ENCODE assay signal across 14 cellular contexts in genomic region chr5:158543539-158544387, GRCh38.
DNase-seq lines count a peak whose midpoint lies in the region; ATAC-seq and FAIRE-seq lines count a peak whose summit lies in the region.
"Had no signal": no experiment of that assay in that cellular context is flagged by ENCODE, and none has a peak within 500 bp of the region (broad histone marks: within the 10 kb centered on the region; RNA-seq: fewer than 3 reads in every experiment).

No MANE protein-coding gene starts in this region.

- peak; percentile 81 for FAIRE-seq in islet of Langerhans (lab: Jason Lieb, UNC)
- FAIRE-seq: A549, G401.6 had no signal

- H3K27me3 Mint-ChIP-seq in activated T-cell treated with anti-CD3 and anti-CD28 coated beads, Interleukin-2, amount 50 U/mL, for 4 hours (ENCODE audit: low read depth): peaks cover 4% of the 10 kb centered on the region
- H3K27me3 Mint-ChIP-seq in activated T-cell treated with anti-CD3 and anti-CD28 coated beads, Interleukin-2, amount 50 U/mL, for 24 hours: no peaks in the 10 kb centered on the region

- no peak for DNase-seq in activated T-cell treated with anti-CD3 and anti-CD28 coated beads, Interleukin-2, amount 50 U/mL, for 4 hours
- DNase-seq in activated T-cell treated with anti-CD3 and anti-CD28 coated beads, Interleukin-2, amount 50 U/mL, for 24 hours: no peak
- DNase-seq in astrocyte of the hippocampus (ENCODE audit: low read depth, low spot score) (peak; percentile 10), stromal cell of bone marrow (ENCODE audit: low read depth) (peak; percentile 91), NCI-H1436 (lab: John Stamatoyannopoulos, UW) (no peak), COLO668 (lab: John Stamatoyannopoulos, UW; ENCODE audit: unreplicated experiment) (no peak)
- DNase-seq: activated CD8-positive, alpha-beta memory T cell treated with anti-CD3 and anti-CD28 coated beads for 24 hours; anterior cingulate cortex; NK-92 treated with Interleukin-12 subunit alpha and Interleukin-12 subunit beta, amount 100 ng/mL, for 24 hours; stimulated activated naive CD4-positive, alpha-beta T cell treated with Interleukin-2 at 50 U/mL for 16 hours had no signal

- ATAC-seq in activated T-cell treated with anti-CD3 and anti-CD28 coated beads, Interleukin-2, amount 50 U/mL, for 4 hours: peak; percentile 50 to 63
- no peak for ATAC-seq in HG02981 (IDR thresholded peaks at IDR 0.05; ENCODE audit: unreplicated experiment)
- ATAC-seq: A549 had no signal

- peaks cover 2% of the 10 kb centered on the region for H3K4me1 Mint-ChIP-seq in activated T-cell treated with anti-CD3 and anti-CD28 coated beads, Interleukin-2, amount 50 U/mL, for 4 hours (ENCODE audit: low read depth)
- peaks cover 30% of the 10 kb centered on the region for H3K4me1 Mint-ChIP-seq in activated T-cell treated with anti-CD3 and anti-CD28 coated beads, Interleukin-2, amount 50 U/mL, for 24 hours (ENCODE audit: low read depth)

- peaks cover 7% of the 10 kb centered on the region for H3K9me3 Mint-ChIP-seq in activated T-cell treated with anti-CD3 and anti-CD28 coated beads, Interleukin-2, amount 50 U/mL, for 4 hours
- H3K9me3 Mint-ChIP-seq in activated T-cell treated with anti-CD3 and anti-CD28 coated beads, Interleukin-2, amount 50 U/mL, for 24 hours: peaks cover 6% of the 10 kb centered on the region

- H3K27ac Mint-ChIP-seq in activated T-cell treated with anti-CD3 and anti-CD28 coated beads, Interleukin-2, amount 50 U/mL, for 24 hours: no peak overlapping the region

- no peaks in the 10 kb centered on the region for H3K36me3 Mint-ChIP-seq in activated T-cell treated with anti-CD3 and anti-CD28 coated beads, Interleukin-2, amount 50 U/mL, for 4 hours (ENCODE audit: insufficient read depth)
- no peaks in the 10 kb centered on the region for H3K36me3 Mint-ChIP-seq in activated T-cell treated with anti-CD3 and anti-CD28 coated beads, Interleukin-2, amount 50 U/mL, for 24 hours (ENCODE audit: low read depth)

- no peak overlapping the region for H3K4me3 Mint-ChIP-seq in activated T-cell treated with anti-CD3 and anti-CD28 coated beads, Interleukin-2, amount 50 U/mL, for 4 hours
- H3K4me3 Mint-ChIP-seq in activated T-cell treated with anti-CD3 and anti-CD28 coated beads, Interleukin-2, amount 50 U/mL, for 24 hours: no peak overlapping the region

Comparison
In these comparisons a context has a peak if more than half of its experiments do, and no peak if none do; other contexts are left out.
1. DNase-seq: peak in astrocyte of the hippocampus (single experiment) and stromal cell of bone marrow (single experiment); none in activated T-cell treated with anti-CD3 and anti-CD28 coated beads, Interleukin-2, amount 50 U/mL, for 4 hours (single experiment), activated T-cell treated with anti-CD3 and anti-CD28 coated beads, Interleukin-2, amount 50 U/mL, for 24 hours (single experiment), NCI-H1436 (single experiment) and COLO668 (single experiment).